25 cellular contexts compared by ENCODE assay signal in the genomic region with DNA sequence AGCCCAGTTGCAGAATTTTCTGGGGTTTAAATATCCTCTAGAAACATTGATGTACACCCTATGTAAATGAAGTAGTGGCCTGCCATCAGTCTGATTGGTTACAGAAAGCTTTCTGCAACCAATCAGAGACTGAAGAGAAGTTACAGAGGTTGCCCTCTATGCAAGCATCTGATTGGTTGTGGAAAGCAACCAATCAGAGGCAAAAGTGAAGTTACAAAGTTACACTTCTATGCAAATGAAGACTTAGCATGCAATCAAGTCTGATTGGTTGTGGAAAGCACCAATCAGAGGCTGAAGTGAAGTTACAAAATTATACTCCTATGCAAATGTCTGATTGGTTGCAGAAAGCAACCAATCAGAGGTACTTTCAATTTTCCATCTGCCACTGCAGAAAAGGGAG. TPM values are rescaled to one million over a fixed set of nuclear protein-coding genes. Genes with fewer than 3 reads are reported as not detected.
A peak's percentile ranks its signal among the peaks of the same experiment; 100 is the strongest.
DNase-seq lines count a peak whose midpoint lies in the region; ATAC-seq, FAIRE-seq and TF ChIP-seq lines count a peak whose summit lies in the region.
"Had no signal": no experiment of that assay in that cellular context is flagged by ENCODE, and none has a peak within 500 bp of the region (broad histone marks: within the 10 kb centered on the region; RNA-seq: fewer than 3 reads in every experiment).

No MANE protein-coding gene starts in this region.

- in situ Hi-C loops in K562 (cut with MboI), result no loop called here

- peak; percentile 76 for ATAC-seq in K562
- no peak for ATAC-seq in HG02981 (IDR thresholded peaks at IDR 0.05; ENCODE audit: unreplicated experiment)
- ATAC-seq: gastrocnemius medialis, natural killer cell had no signal

- H3K4me1 ChIP-seq in K562 (replicated peaks in 1 of 2; ENCODE audit: control insufficient read depth in 2 of 2, insufficient read depth in 2 of 2, low read length in 2 of 2) (no peaks in the 10 kb centered on the region; a peak in 1 of 5 replicates), liver (ENCODE audit: control insufficient read depth in 4 of 4, insufficient read depth in 4 of 4, low read length in 3 of 4) (peaks cover 0 to 4% (median 0%) of the 10 kb centered on the region in 4 donors)
- H3K4me1 ChIP-seq: gastrocnemius medialis, left ventricle myocardium inferior, upper lobe of left lung had no signal

- TF ChIP-seq EP300 in K562 (IDR thresholded peaks at IDR 0.05; ENCODE audit: low read length), result no peak

- H3K27me3 ChIP-seq in K562 (ENCODE audit: control insufficient read depth in 2 of 2, insufficient read depth in 2 of 2, low read length in 2 of 2), result no peaks in the 10 kb centered on the region
- H3K27me3 ChIP-seq in liver (ENCODE audit: control insufficient read depth in 4 of 4, insufficient read depth in 4 of 4, low read length in 3 of 4), result no peaks in the 10 kb centered on the region
- H3K27me3 ChIP-seq: hepatocyte, upper lobe of left lung had no signal

- H3K9me3 ChIP-seq in K562 (replicated peaks; ENCODE audit: control insufficient read depth, insufficient read depth, low read depth, low read length) (no peaks in the 10 kb centered on the region), liver (ENCODE audit: control insufficient read depth in 4 of 4, low read length in 3 of 4) (no peaks in the 10 kb centered on the region)
- H3K9me3 ChIP-seq: gastrocnemius medialis, left ventricle myocardium inferior, upper lobe of left lung had no signal

- H3K27ac ChIP-seq in K562 (ENCODE audit: extremely low read depth, low read depth, low read length) (no peak overlapping the region), liver (ENCODE audit: low read depth in 1 of 2, low read length in 2 of 2) (no peak overlapping the region)
- H3K27ac ChIP-seq: epithelial cell of prostate, gastrocnemius medialis, hepatocyte, left ventricle myocardium inferior, RWPE1, skin epidermis, upper lobe of left lung had no signal

- TF ChIP-seq POLR2A in NB4 (IDR thresholded peaks at IDR 0.05; ENCODE audit: extremely low read depth, insufficient read length) (no peak), K562 (conservative IDR thresholded peaks at IDR 0.05) (no peak)

- no TSS peak for BruUV-seq in K562 (replicated peaks; lab: Mats Ljungman, UMichigan)

- TF ChIP-seq RAD21 in K562 (CRISPR knock-in tag; conservative IDR thresholded peaks at IDR 0.05 in 1 of 2, IDR thresholded peaks at IDR 0.05 in 1 of 2) (no peak), liver (IDR thresholded peaks at IDR 0.05) (no peak)

- no peaks in the 10 kb centered on the region for H4K20me1 ChIP-seq in K562 (replicated peaks; ENCODE audit: control insufficient read depth, insufficient read depth, low read length)

- peak; percentile 78 for FAIRE-seq in K562 (lab: Jason Lieb, UNC)

- DNase-seq in NCI-H82 (lab: John Stamatoyannopoulos, UW) (peak; percentile 6), NCI-H82 treated with DMSO at 0.1 percent for 48 hours (lab: John Stamatoyannopoulos, UW; ENCODE audit: unreplicated experiment) (no peak), NB4 (ENCODE audit: low read depth) (peak; percentile 8), K562 (ENCODE audit: extremely low read depth in 1 of 4, low spot score in 3 of 4) (peak in 2 of 4 experiments; percentile 13 to 16), cardiac septum (ENCODE audit: low spot score) (no peak), NCI-H748 treated with DMSO at 0.1 percent for 48 hours (lab: John Stamatoyannopoulos, UW) (no peak)
- DNase-seq: 8988T; activated CD4-positive, alpha-beta memory T cell treated with anti-CD3 and anti-CD28 coated beads for 36 hours; activated effector memory CD4-positive, alpha-beta T cell treated with anti-CD3 and anti-CD28 coated beads, Interleukin-2, amount 50 U/mL, for 16 hours; DND-41; gastrocnemius medialis; H7; left ventricle myocardium inferior; midbrain; natural killer cell; NCI-H1436; NCI-H510A treated with DMSO at 0.1 percent for 48 hours; T-helper 9 cell; upper lobe of left lung had no signal

- POLR2A ChIA-PET in K562 (lab: Yijun Ruan, JAX), result interaction anchor here (1.1 kb wide), 1 partner anchor 10 kb away, joined by 3 read pairs; no protein-coding TSS in a partner anchor

- H3K4me3 ChIP-seq in NB4 (ENCODE audit: low read depth, low read length), result no peak overlapping the region
- H3K4me3 ChIP-seq in K562, result no peak overlapping the region
- H3K4me3 ChIP-seq in liver (ENCODE audit: low read depth in 1 of 3, low read length in 3 of 3), result no peak overlapping the region
- H3K4me3 ChIP-seq: gastrocnemius medialis, hepatocyte, left ventricle myocardium inferior, skin epidermis, upper lobe of left lung had no signal

- no peaks in the 10 kb centered on the region for H3K9me1 ChIP-seq in K562 (ENCODE audit: control insufficient read depth, insufficient read depth, low read length)

- intact Hi-C loops in K562 (cut with micrococcal nuclease) (no loop called here), cardiac septum (cut with DNase I) (no loop called here)

- no peak for TF ChIP-seq CTCF in NB4 (IDR thresholded peaks at IDR 0.05; ENCODE audit: low read depth, low read length)
- no peak for TF ChIP-seq CTCF in K562 (IDR thresholded peaks at IDR 0.05 in 2 of 3, conservative IDR thresholded peaks at IDR 0.05 in 1 of 3; ENCODE audit: insufficient read depth in 2 of 3, low read depth in 1 of 3, low read length in 3 of 3)
- TF ChIP-seq CTCF in liver (IDR thresholded peaks at IDR 0.05; ENCODE audit: low read depth, low read length, missing input control), result no peak

- CTCF ChIA-PET in K562 (lab: Yijun Ruan, JAX; ENCODE audit: low intra/inter-chr PET ratio), result no interaction called here

- no peaks in the 10 kb centered on the region for H3K79me2 ChIP-seq in K562 (ENCODE audit: control insufficient read depth, insufficient read depth, low read length)
- H3K79me2 ChIP-seq: hepatocyte had no signal

- H3K36me3 ChIP-seq in K562 (ENCODE audit: control insufficient read depth, insufficient read depth, low read length) (no peaks in the 10 kb centered on the region), liver (ENCODE audit: control insufficient read depth in 4 of 4, insufficient read depth in 3 of 4, low read depth in 1 of 4, low read length in 3 of 4) (no peaks in the 10 kb centered on the region)
- H3K36me3 ChIP-seq: gastrocnemius medialis, left ventricle myocardium inferior, upper lobe of left lung had no signal

- H3K4me2 ChIP-seq in K562 (ENCODE audit: insufficient read depth, low read length), result no peak overlapping the region
- H3K4me2 ChIP-seq: hepatocyte had no signal

- H2AFZ ChIP-seq in K562 (ENCODE audit: low read depth, low read length), result no peak overlapping the region
- H2AFZ ChIP-seq: hepatocyte had no signal

- H3K9ac ChIP-seq in K562 (ENCODE audit: insufficient read depth in 1 of 2, low read depth in 2 of 2, low read length in 2 of 2) (no peak overlapping the region), liver (ENCODE audit: low read depth in 1 of 2, low read length in 2 of 2) (no peak overlapping the region)

TF ChIP-seq in K562, 482 proteins besides CTCF, POLR2A, EP300 and RAD21 (continues in another document):
- TF ChIP-seq SAFB2 (IDR thresholded peaks at IDR 0.05; ENCODE audit: borderline replicate concordance, low read depth, low read length, severe bottlenecking), result no peak
- TF ChIP-seq ASH1L (IDR thresholded peaks at IDR 0.05; ENCODE audit: borderline replicate concordance, low read depth, partially characterized antibody), result peak; percentile 17
- TF ChIP-seq, protein P1, sequence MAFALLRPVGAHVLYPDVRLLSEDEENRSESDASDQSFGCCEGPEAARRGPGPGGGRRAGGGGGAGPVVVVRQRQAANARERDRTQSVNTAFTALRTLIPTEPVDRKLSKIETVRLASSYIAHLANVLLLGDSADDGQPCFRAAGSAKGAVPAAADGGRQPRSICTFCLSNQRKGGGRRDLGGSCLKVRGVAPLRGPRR (CRISPR knock-in tag; IDR thresholded peaks at IDR 0.05), result no peak
- TF ChIP-seq FOS (IDR thresholded peaks at IDR 0.05; ENCODE audit: extremely low read depth, insufficient read length), result peak; percentile 18
- peak; percentile 41 for TF ChIP-seq NFYB (IDR thresholded peaks at IDR 0.05; ENCODE audit: extremely low read depth, insufficient read length)
- TF ChIP-seq RBM25 (IDR thresholded peaks at IDR 0.05; ENCODE audit: low read depth, low read length, severe bottlenecking), result peak; percentile 34

TF ChIP-seq in liver, 16 proteins besides CTCF, POLR2A, EP300 and RAD21:
- TF ChIP-seq YY1 (IDR thresholded peaks at IDR 0.05) (no peak), SP1 (IDR thresholded peaks at IDR 0.05) (peak; percentile 10), NR2F2 (IDR thresholded peaks at IDR 0.05) (no peak), RXRA (IDR thresholded peaks at IDR 0.05) (no peak), TAF1 (conservative IDR thresholded peaks at IDR 0.05) (no peak)
- TF ChIP-seq, protein P2, sequence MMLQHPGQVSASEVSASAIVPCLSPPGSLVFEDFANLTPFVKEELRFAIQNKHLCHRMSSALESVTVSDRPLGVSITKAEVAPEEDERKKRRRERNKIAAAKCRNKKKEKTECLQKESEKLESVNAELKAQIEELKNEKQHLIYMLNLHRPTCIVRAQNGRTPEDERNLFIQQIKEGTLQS (IDR thresholded peaks at IDR 0.05), result no peak
- TF ChIP-seq, protein P3, sequence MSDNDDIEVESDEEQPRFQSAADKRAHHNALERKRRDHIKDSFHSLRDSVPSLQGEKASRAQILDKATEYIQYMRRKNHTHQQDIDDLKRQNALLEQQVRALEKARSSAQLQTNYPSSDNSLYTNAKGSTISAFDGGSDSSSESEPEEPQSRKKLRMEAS (IDR thresholded peaks at IDR 0.05), result no peak
TF ChIP-seq in liver: peak in this region for 1.

RNA-seq across cellular contexts. Expression of a gene that starts 51.9 kb away (rescaled TPM):
- 138 and 396 TPM in 2 replicates for total RNA-seq in K562 (2011; cell fraction: chromatin; rRNA removed; ENCODE audit: low replicate concordance)
- 51.9 and 68.7 TPM in 2 replicates for total RNA-seq in K562 (2011; cell fraction: nucleolus; rRNA removed)
- 103 and 125 TPM in 2 replicates for total RNA-seq in K562 (2011; cell fraction: nucleoplasm; rRNA removed)
- total RNA-seq in K562 (2014; rRNA removed) (29.0 and 29.5 TPM in 2 replicates), K562 (2014; rRNA removed; fragmentation: Illumina TruSeq; extraction: Trizol) (47.8 and 53.8 TPM in 2 replicates), K562 (2015; rRNA removed; fragmentation: Illumina TruSeq; extraction: Trizol) (31.9 and 33.1 TPM in 2 replicates), K562 (2021) (44.9 and 45.7 TPM in 2 replicates), liver (100 to 1,000 TPM; 104 to 117 TPM), cardiac septum (80.9 TPM)
- polyA plus RNA-seq in K562 (2011; rRNA removed) (26.1 and 40.1 TPM in 2 replicates), K562 (2014; fragmentation: Illumina TruSeq; extraction: Trizol) (29.4 and 31.0 TPM in 2 replicates), K562 (2014; fragmentation: Nextera tagmentation; extraction: Ambion mirVana) (10 to 100 TPM; 10.9 to 15.2 TPM), K562 (2014; rRNA removed) (19.0 and 21.4 TPM in 2 replicates), liver (10 to 100 TPM; 13.4 to 18.0 TPM)
- polyA plus RNA-seq in K562 (2011; cell fraction: cytosol; rRNA removed), result 11.5 and 16.7 TPM in 2 replicates
- polyA plus RNA-seq in K562 (2011; cell fraction: nucleus; rRNA removed), result 35.7 and 38.8 TPM in 2 replicates
- 21.9 and 23.8 TPM in 2 replicates for polyA plus RNA-seq in K562 (2012)
- 196 and 258 TPM in 2 replicates for polyA minus RNA-seq in K562 (2011; rRNA and poly(A)+ RNA removed)
- 77.6 and 121 TPM in 2 replicates for polyA minus RNA-seq in K562 (2011; cell fraction: cytosol; rRNA and poly(A)+ RNA removed)
- polyA minus RNA-seq in K562 (2011; cell fraction: nucleus; rRNA and poly(A)+ RNA removed), result 47.0 and 84.4 TPM in 2 replicates

Comparison
In these comparisons a context has a peak if more than half of its experiments do, and no peak if none do; other contexts are left out.
1. DNase-seq: peak in NCI-H82 (single experiment) and NB4 (single experiment); none in NCI-H82 treated with DMSO at 0.1 percent for 48 hours (single experiment), cardiac septum (single experiment) and NCI-H748 treated with DMSO at 0.1 percent for 48 hours (single experiment).